25 cellular contexts compared by ENCODE assay signal in the genomic region with DNA sequence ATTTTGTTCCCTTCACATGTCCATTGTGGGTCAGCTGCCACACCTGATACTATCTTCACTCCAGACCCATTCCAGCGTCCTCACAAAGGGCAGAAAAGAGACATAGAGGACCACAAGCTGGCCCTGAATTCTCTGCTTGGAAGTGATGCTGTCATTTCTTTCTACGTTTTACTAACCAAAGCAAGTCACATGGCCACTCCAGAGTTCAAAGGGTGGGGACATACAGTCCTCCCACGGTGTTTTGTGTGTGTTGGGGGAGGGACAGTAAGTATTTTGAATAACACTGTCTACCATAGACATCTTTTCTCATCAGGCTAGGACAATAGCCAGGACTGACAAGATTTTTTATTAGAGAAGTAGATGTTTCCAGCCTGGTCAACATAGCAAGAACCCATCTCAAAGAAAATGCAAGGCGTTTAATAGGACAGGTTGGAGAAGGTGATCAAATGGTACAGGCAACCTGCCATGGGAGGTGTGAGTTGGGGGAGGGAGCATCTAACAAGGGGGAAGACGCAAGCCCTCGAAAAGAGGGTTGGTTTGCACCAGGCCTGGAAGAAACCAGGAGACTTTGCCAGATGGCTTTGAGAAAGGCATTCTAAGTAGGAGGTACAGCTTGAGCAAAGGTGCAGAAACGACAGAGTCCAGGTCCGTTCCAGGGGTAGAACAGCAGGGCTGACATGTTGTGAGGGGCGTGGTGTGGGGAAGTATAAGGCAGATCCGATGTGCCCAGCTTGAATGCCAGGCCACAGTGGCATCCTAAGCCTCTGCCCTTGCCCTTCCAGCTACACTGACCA. TPM values are rescaled to one million over a fixed set of nuclear protein-coding genes. Genes with fewer than 3 reads are reported as not detected.
DNase-seq lines count a peak whose midpoint lies in the region; ATAC-seq and TF ChIP-seq lines count a peak whose summit lies in the region.
"Had no signal": no experiment of that assay in that cellular context is flagged by ENCODE, and none has a peak within 500 bp of the region (broad histone marks: within the 10 kb centered on the region; RNA-seq: fewer than 3 reads in every experiment).

No MANE protein-coding gene starts in this region.

- no peak overlapping the region for H3K4me3 Mint-ChIP-seq in activated T-cell treated with anti-CD3 and anti-CD28 coated beads, Interleukin-2, amount 50 U/mL, for 24 hours
- no peak overlapping the region for H3K4me3 Mint-ChIP-seq in CD4-positive, CD25-positive, alpha-beta regulatory T cell
- H3K4me3 Mint-ChIP-seq in osteocyte (ENCODE audit: unreplicated experiment), result no peak overlapping the region
- H3K4me3 Mint-ChIP-seq: nephron had no signal

- H3K27ac ChIP-seq in CD4-positive, CD25-positive, alpha-beta regulatory T cell (ENCODE audit: insufficient read depth, low read length, poor library complexity, severe bottlenecking), result no peak overlapping the region
- peak overlapping the region; percentile 68 for H3K27ac ChIP-seq in colonic mucosa
- H3K27ac ChIP-seq in body of pancreas, result no peak overlapping the region
- H3K27ac ChIP-seq in Karpas-422 (ENCODE audit: low read length), result no peak overlapping the region
- H3K27ac ChIP-seq: epithelial cell of prostate, parathyroid adenoma, right atrium auricular region, suprapubic skin had no signal

- DNase-seq in activated T-cell treated with anti-CD3 and anti-CD28 coated beads, Interleukin-2, amount 50 U/mL, for 24 hours, result no peak
- DNase-seq in activated T-cell treated with anti-CD3 and anti-CD28 coated beads for 4 hours (no peak), colonic mucosa (peak; percentile 54), osteocyte (ENCODE audit: extremely low spot score, unreplicated experiment) (peak; percentile 66), body of pancreas (no peak), 8988T (no peak), Karpas-422 (no peak)
- DNase-seq in CD4-positive, CD25-positive, alpha-beta regulatory T cell, result no peak
- DNase-seq: activated CD4-positive, alpha-beta T cell treated with anti-CD3 and anti-CD28 coated beads for 4 hours; Calu3; DMS79 treated with DMSO at 0.1 percent for 48 hours; GF-D8; IMR-90; left ventricle myocardium superior; NCI-H1092; NCI-H1694 treated with DMSO at 0.1 percent for 48 hours; NCI-H2171 treated with DMSO at 0.1 percent for 48 hours; NCI-H524; Right ventricle myocardium superior; spleen had no signal

- no peaks in the 10 kb centered on the region for H3K9me3 ChIP-seq in CD4-positive, CD25-positive, alpha-beta regulatory T cell (ENCODE audit: control insufficient read depth in 2 of 2, low read length in 2 of 2)
- H3K9me3 ChIP-seq in colonic mucosa (no peaks in the 10 kb centered on the region), body of pancreas (no peaks in the 10 kb centered on the region), Karpas-422 (ENCODE audit: low read length) (no peaks in the 10 kb centered on the region)
- H3K9me3 ChIP-seq: right atrium auricular region, spleen, suprapubic skin had no signal

- no peaks in the 10 kb centered on the region for H3K9me2 ChIP-seq in Karpas-422 (replicated peaks; ENCODE audit: insufficient read depth, low read length)

- WGBS in body of pancreas, 2 donors, result 65 to 70% methylated on average over 10 of the region's 10 CpGs

- intact Hi-C loops in colonic mucosa (cut with DNase I) (no loop called here), body of pancreas (cut with DNase I) (no loop called here)

- H3K27me3 ChIP-seq in CD4-positive, CD25-positive, alpha-beta regulatory T cell (ENCODE audit: control insufficient read depth, insufficient read depth, low read length), result no peaks in the 10 kb centered on the region
- H3K27me3 ChIP-seq in colonic mucosa, result no peaks in the 10 kb centered on the region
- H3K27me3 ChIP-seq in body of pancreas, result no peaks in the 10 kb centered on the region
- H3K27me3 ChIP-seq in Karpas-422 (ENCODE audit: low read length), result no peaks in the 10 kb centered on the region
- H3K27me3 ChIP-seq: right atrium auricular region, spleen, suprapubic skin had no signal

- no peaks in the 10 kb centered on the region for H3K9me3 Mint-ChIP-seq in activated T-cell treated with anti-CD3 and anti-CD28 coated beads, Interleukin-2, amount 50 U/mL, for 24 hours
- no peaks in the 10 kb centered on the region for H3K9me3 Mint-ChIP-seq in CD4-positive, CD25-positive, alpha-beta regulatory T cell
- H3K9me3 Mint-ChIP-seq in osteocyte (ENCODE audit: unreplicated experiment), result no peaks in the 10 kb centered on the region
- H3K9me3 Mint-ChIP-seq: nephron had no signal

- no peaks in the 10 kb centered on the region for H4K20me1 ChIP-seq in Karpas-422 (ENCODE audit: insufficient read depth, low read depth, low read length)

- peaks cover 24% of the 10 kb centered on the region for H3K4me1 Mint-ChIP-seq in activated T-cell treated with anti-CD3 and anti-CD28 coated beads, Interleukin-2, amount 50 U/mL, for 24 hours (ENCODE audit: low read depth)
- peaks cover 5 to 33% (median 23%) of the 10 kb centered on the region in 4 donors for H3K4me1 Mint-ChIP-seq in CD4-positive, CD25-positive, alpha-beta regulatory T cell
- peaks cover 3% of the 10 kb centered on the region for H3K4me1 Mint-ChIP-seq in osteocyte (ENCODE audit: unreplicated experiment)
- H3K4me1 Mint-ChIP-seq: nephron had no signal

- H3K9ac ChIP-seq in colonic mucosa (ENCODE audit: low read depth in 2 of 2, low read length in 2 of 2) (no peak overlapping the region), Karpas-422 (ENCODE audit: low read length) (no peak overlapping the region)
- H3K9ac ChIP-seq: parathyroid adenoma had no signal

- peak overlapping the region; percentile 6 for H3K27ac Mint-ChIP-seq in activated T-cell treated with anti-CD3 and anti-CD28 coated beads, Interleukin-2, amount 50 U/mL, for 24 hours
- H3K27ac Mint-ChIP-seq in CD4-positive, CD25-positive, alpha-beta regulatory T cell, result peak overlapping the region in 2 of 3 donors; percentile 16 to 56
- no peak overlapping the region for H3K27ac Mint-ChIP-seq in osteocyte (ENCODE audit: unreplicated experiment)
- H3K27ac Mint-ChIP-seq: nephron had no signal

- peaks cover 4% of the 10 kb centered on the region for H3K36me3 Mint-ChIP-seq in activated T-cell treated with anti-CD3 and anti-CD28 coated beads, Interleukin-2, amount 50 U/mL, for 24 hours (ENCODE audit: low read depth)
- peaks cover 13% of the 10 kb centered on the region for H3K36me3 Mint-ChIP-seq in CD4-positive, CD25-positive, alpha-beta regulatory T cell
- H3K36me3 Mint-ChIP-seq in osteocyte (ENCODE audit: unreplicated experiment), result peaks cover 25% of the 10 kb centered on the region

- H3K36me3 ChIP-seq in CD4-positive, CD25-positive, alpha-beta regulatory T cell (ENCODE audit: control insufficient read depth, insufficient read depth, low read length), result peaks cover 4% of the 10 kb centered on the region
- no peaks in the 10 kb centered on the region for H3K36me3 ChIP-seq in colonic mucosa
- H3K36me3 ChIP-seq in body of pancreas (replicated peaks in 1 of 2; ENCODE audit: insufficient read depth in 1 of 2, low read depth in 2 of 2), result no peaks in the 10 kb centered on the region
- no peaks in the 10 kb centered on the region for H3K36me3 ChIP-seq in Karpas-422 (ENCODE audit: insufficient read depth, low read length)

- TF ChIP-seq CTCF in colonic mucosa (IDR thresholded peaks at IDR 0.05), result no peak
- TF ChIP-seq CTCF in osteocyte (IDR thresholded peaks at IDR 0.05), result no peak
- no peak for TF ChIP-seq CTCF in body of pancreas (IDR thresholded peaks at IDR 0.05)

- no peaks in the 10 kb centered on the region for H3K79me2 ChIP-seq in Karpas-422 (ENCODE audit: low read length)
- H3K79me2 ChIP-seq: parathyroid adenoma had no signal

- no peak overlapping the region for H2AFZ ChIP-seq in Karpas-422 (ENCODE audit: low read length)
- H2AFZ ChIP-seq: parathyroid adenoma had no signal

- H3K4me3 ChIP-seq in CD4-positive, CD25-positive, alpha-beta regulatory T cell (ENCODE audit: low read depth, low read length), result no peak overlapping the region
- H3K4me3 ChIP-seq in colonic mucosa (no peak overlapping the region), body of pancreas (no peak overlapping the region), Karpas-422 (ENCODE audit: low read length) (no peak overlapping the region)
- H3K4me3 ChIP-seq: right atrium auricular region, spleen, suprapubic skin had no signal

- TF ChIP-seq POLR2A in body of pancreas (IDR thresholded peaks at IDR 0.05), result no peak

- H3K27me3 Mint-ChIP-seq in activated T-cell treated with anti-CD3 and anti-CD28 coated beads, Interleukin-2, amount 50 U/mL, for 24 hours, result no peaks in the 10 kb centered on the region
- H3K27me3 Mint-ChIP-seq in CD4-positive, CD25-positive, alpha-beta regulatory T cell, result peaks cover 4% of the 10 kb centered on the region
- no peaks in the 10 kb centered on the region for H3K27me3 Mint-ChIP-seq in osteocyte (ENCODE audit: unreplicated experiment)

- no peak overlapping the region for H3K4me2 ChIP-seq in Karpas-422 (ENCODE audit: low read depth, low read length, poor library complexity, severe bottlenecking)

- ATAC-seq in CD4-positive, CD25-positive, alpha-beta regulatory T cell (ENCODE audit: low read depth in 2 of 2), result no peak
- no peak for ATAC-seq in body of pancreas
- ATAC-seq: left ventricle myocardium superior had no signal

- H3K4me1 ChIP-seq in CD4-positive, CD25-positive, alpha-beta regulatory T cell (ENCODE audit: control insufficient read depth, insufficient read depth, low read length, poor library complexity, severe bottlenecking), result peaks cover 17% of the 10 kb centered on the region
- H3K4me1 ChIP-seq in colonic mucosa, result peaks cover 23% of the 10 kb centered on the region
- H3K4me1 ChIP-seq in body of pancreas, result no peaks in the 10 kb centered on the region
- no peaks in the 10 kb centered on the region for H3K4me1 ChIP-seq in Karpas-422 (ENCODE audit: low read length)
- H3K4me1 ChIP-seq: parathyroid adenoma, right atrium auricular region, suprapubic skin had no signal

RNA-seq across cellular contexts. Expression of gene GLIPR2, which starts 11.3 kb away (rescaled TPM):
- total RNA-seq in CD4-positive, CD25-positive, alpha-beta regulatory T cell, result 55.7 TPM
- 100 to 1,000 TPM; 106 to 175 (median 139) TPM for polyA plus RNA-seq in CD4-positive, CD25-positive, alpha-beta regulatory T cell
- 10 to 100 TPM; 33.1 to 44.9 TPM for total RNA-seq in colonic mucosa
- total RNA-seq in osteocyte, result 29.1 and 30.6 TPM in 2 replicates
- 1 to 10 TPM; 1.6 to 4.4 TPM for total RNA-seq in body of pancreas
- total RNA-seq in Karpas-422 (2014; rRNA removed; shearing (Covaris generic); ENCODE audit: low replicate concordance), result 0.51 and 0.75 TPM in 2 replicates

RNA-seq across cellular contexts. Expression of gene CCIN, which starts 43.9 kb away (rescaled TPM):
- 1.4 TPM for total RNA-seq in CD4-positive, CD25-positive, alpha-beta regulatory T cell
- polyA plus RNA-seq in CD4-positive, CD25-positive, alpha-beta regulatory T cell, result under 1 TPM in 1 of 4 donors, not detected in 3; 0.38 TPM
- total RNA-seq in colonic mucosa (under 1 TPM in 1 of 2 donors, not detected in 1; 0.32 TPM), osteocyte (not detected in 2 replicates), body of pancreas (not detected)
- total RNA-seq in Karpas-422 (2014; rRNA removed; shearing (Covaris generic); ENCODE audit: low replicate concordance), result not detected in 2 replicates
- total RNA-seq: Calu3, right atrium auricular region, Right ventricle myocardium superior, suprapubic skin had no signal

Comparison
In these comparisons a context has a peak if more than half of its experiments do, and no peak if none do; other contexts are left out.
1. DNase-seq: peak in colonic mucosa (single experiment) and osteocyte (single experiment); none in activated T-cell treated with anti-CD3 and anti-CD28 coated beads, Interleukin-2, amount 50 U/mL, for 24 hours (single experiment), activated T-cell treated with anti-CD3 and anti-CD28 coated beads for 4 hours (single experiment), CD4-positive, CD25-positive, alpha-beta regulatory T cell (0 of 3), body of pancreas (0 of 4), 8988T (single experiment) and Karpas-422 (single experiment).